8 cellular contexts compared by ENCODE assay signal in genomic region chr18:48922203-48922800, GRCh38. TPM values are rescaled to one million over a fixed set of nuclear protein-coding genes. Genes with fewer than 3 reads are reported as not detected.
DNase-seq lines count a peak whose midpoint lies in the region; ATAC-seq, FAIRE-seq and TF ChIP-seq lines count a peak whose summit lies in the region.

No MANE protein-coding gene starts in this region.

- H3K27ac Mint-ChIP-seq in activated T-helper 17 cell treated with anti-CD3 and anti-CD28 coated beads, Interleukin-2, amount 50 U/mL, for 72 hours: peak overlapping the region; percentile 88

- H3K27ac ChIP-seq in gastroesophageal sphincter: peak overlapping the region in 3 of 4 donors; percentile 71 to 98 (median 83)
- H3K27ac ChIP-seq in sigmoid colon: peak overlapping the region; percentile 72 to 96 (median 81)

- WGBS in gastroesophageal sphincter (ENCODE audit: low coverage in 1 of 2), 2 donors: 17 to 30% methylated on average over 4 of the region's 7 CpGs
- 36 to 40% methylated on average over 7 of the region's 7 CpGs for WGBS in sigmoid colon, 2 donors

- H3K36me3 ChIP-seq in gastroesophageal sphincter (peaks cover 0 to 17% of the 10 kb centered on the region in 2 donors), sigmoid colon (peaks cover 0 to 17% (median 10%) of the 10 kb centered on the region in 4 donors)

- FAIRE-seq in GM12891 (lab: Jason Lieb, UNC): peak; percentile 38

- intact Hi-C loops in sigmoid colon (cut with DNase I): no loop called here

- TF ChIP-seq POLR2A in GM12891 (IDR thresholded peaks at IDR 0.05; ENCODE audit: low read depth, low read length) (no peak), gastroesophageal sphincter (IDR thresholded peaks at IDR 0.05) (no peak), sigmoid colon (IDR thresholded peaks at IDR 0.05) (no peak), GM18505 (IDR thresholded peaks at IDR 0.05; ENCODE audit: borderline replicate concordance, extremely low read depth, insufficient read depth, insufficient read length) (no peak)

- H3K36me3 Mint-ChIP-seq in activated T-helper 17 cell treated with anti-CD3 and anti-CD28 coated beads, Interleukin-2, amount 50 U/mL, for 72 hours (ENCODE audit: low read depth): peaks cover 57% of the 10 kb centered on the region

- no peaks in the 10 kb centered on the region for H3K9me3 Mint-ChIP-seq in activated T-helper 17 cell treated with anti-CD3 and anti-CD28 coated beads, Interleukin-2, amount 50 U/mL, for 72 hours

- peaks cover 46% of the 10 kb centered on the region for H3K4me1 Mint-ChIP-seq in activated T-helper 17 cell treated with anti-CD3 and anti-CD28 coated beads, Interleukin-2, amount 50 U/mL, for 72 hours

- no peak for TF ChIP-seq CTCF in gastroesophageal sphincter (IDR thresholded peaks at IDR 0.05)
- no peak for TF ChIP-seq CTCF in sigmoid colon (IDR thresholded peaks at IDR 0.05)

- no peak for DNase-seq in GM12891 (ENCODE audit: insufficient read length, low spot score)
- DNase-seq in sigmoid colon: peak; percentile 37
- DNase-seq in cerebellum (ENCODE audit: low spot score): no peak
- DNase-seq in NOMO-1 treated with DMSO at 0.1 percent for 48 hours (lab: John Stamatoyannopoulos, UW; ENCODE audit: unreplicated experiment): no peak

- peak overlapping the region; percentile 90 for H3K4me3 Mint-ChIP-seq in activated T-helper 17 cell treated with anti-CD3 and anti-CD28 coated beads, Interleukin-2, amount 50 U/mL, for 72 hours

- no peaks in the 10 kb centered on the region for H3K9me3 ChIP-seq in gastroesophageal sphincter
- H3K9me3 ChIP-seq in sigmoid colon: no peaks in the 10 kb centered on the region

- H3K4me3 ChIP-seq in gastroesophageal sphincter: peak overlapping the region in 1 of 2 donors; percentile 51
- H3K4me3 ChIP-seq in sigmoid colon: peak overlapping the region; percentile 20 to 49 (median 38)

- H3K27me3 ChIP-seq in gastroesophageal sphincter (no peaks in the 10 kb centered on the region), sigmoid colon (no peaks in the 10 kb centered on the region)

- TF ChIP-seq EP300 in gastroesophageal sphincter (IDR thresholded peaks at IDR 0.05) (no peak), sigmoid colon (IDR thresholded peaks at IDR 0.05) (no peak)

- ATAC-seq in activated T-helper 17 cell treated with anti-CD3 and anti-CD28 coated beads, Interleukin-2, amount 50 U/mL, for 72 hours (replicated peaks): no peak
- ATAC-seq in gastroesophageal sphincter: no peak
- ATAC-seq in GM18907 (IDR thresholded peaks at IDR 0.05; ENCODE audit: unreplicated experiment): no peak
- ATAC-seq in GM18505 (IDR thresholded peaks at IDR 0.05; ENCODE audit: unreplicated experiment): no peak

- no peaks in the 10 kb centered on the region for H3K27me3 Mint-ChIP-seq in activated T-helper 17 cell treated with anti-CD3 and anti-CD28 coated beads, Interleukin-2, amount 50 U/mL, for 72 hours

- H3K4me1 ChIP-seq in gastroesophageal sphincter (peaks cover 4 to 74% (median 39%) of the 10 kb centered on the region in 3 donors), sigmoid colon (peaks cover 0 to 72% (median 65%) of the 10 kb centered on the region in 4 donors)

TF ChIP-seq in GM12891, 5 proteins besides CTCF, POLR2A, EP300 and RAD21:
- TF ChIP-seq SPI1 (IDR thresholded peaks at IDR 0.05; ENCODE audit: low read depth, low read length) (no peak), POLR2AphosphoS5 (IDR thresholded peaks at IDR 0.05; ENCODE audit: low read depth, low read length) (no peak), POU2F2 (IDR thresholded peaks at IDR 0.05; ENCODE audit: low read depth, low read length) (no peak), TAF1 (IDR thresholded peaks at IDR 0.05; ENCODE audit: low read depth, low read length) (no peak), PAX5 (IDR thresholded peaks at IDR 0.05; ENCODE audit: insufficient read depth, low read length, severe bottlenecking) (no peak)

RNA-seq across cellular contexts. Expression of gene SMAD7, which starts 28.5 kb away (rescaled TPM):
- polyA plus RNA-seq in GM12891 (2012; ENCODE audit: low read depth, missing spikeins): 4.7 TPM
- total RNA-seq in activated T-helper 17 cell treated with anti-CD3 and anti-CD28 coated beads, Interleukin-2, amount 50 U/mL, for 72 hours: 10 to 100 TPM; 23.4 to 40.7 TPM
- 10 to 100 TPM; 41.2 to 76.0 (median 55.2) TPM for total RNA-seq in gastroesophageal sphincter
- 10 to 100 TPM; 13.2 to 29.1 (median 21.5) TPM for total RNA-seq in sigmoid colon
- 10 to 100 TPM; 16.8 to 19.0 (median 18.3) TPM for polyA plus RNA-seq in sigmoid colon
- total RNA-seq in cerebellum: 14.9 TPM
